1 cellular context compared by ENCODE assay signal in genomic region chr5:111071413-111071812, GRCh38.
TF ChIP-seq lines count a peak whose summit lies in the region.

TSS of gene TSLP (plus strand) at chr5:111071713. CDS start at chr5:111071891, 178 bp downstream.

TF ChIP-seq in K562, 482 proteins besides CTCF, POLR2A, EP300 and RAD21 (continued from another document):
- TF ChIP-seq TRIM25 (IDR thresholded peaks at IDR 0.05; ENCODE audit: borderline replicate concordance) (no peak), ZNF449 (CRISPR knock-in tag; IDR thresholded peaks at IDR 0.05) (no peak), SREBF1 (IDR thresholded peaks at IDR 0.05; ENCODE audit: borderline replicate concordance, low read depth, low read length) (no peak), ZFP91 (CRISPR knock-in tag; IDR thresholded peaks at IDR 0.05) (no peak), MEF2A (IDR thresholded peaks at IDR 0.05; ENCODE audit: control insufficient read depth, low read depth, low read length) (no peak), SNAPC5 (CRISPR knock-in tag; IDR thresholded peaks at IDR 0.05) (no peak), FIP1L1 (IDR thresholded peaks at IDR 0.05; ENCODE audit: low read depth, low read length, poor library complexity, severe bottlenecking) (no peak), MCM2 (IDR thresholded peaks at IDR 0.05; ENCODE audit: low read depth) (no peak), NR2C1 (IDR thresholded peaks at IDR 0.05) (no peak), NR2C1 (tag; IDR thresholded peaks at IDR 0.05) (no peak), SIN3A (IDR thresholded peaks at IDR 0.05; ENCODE audit: borderline replicate concordance in 2 of 2, control insufficient read depth in 1 of 2, low read depth in 2 of 2, low read length in 2 of 2) (no peak), CGGBP1 (CRISPR knock-in tag; IDR thresholded peaks at IDR 0.05) (no peak), ERF (CRISPR knock-in tag; IDR thresholded peaks at IDR 0.05) (no peak), ID3 (CRISPR knock-in tag; IDR thresholded peaks at IDR 0.05) (no peak), ID3 (tag; IDR thresholded peaks at IDR 0.05) (no peak)
